Comparison of ENCODE assay signal across 1 cellular context in the genomic region with DNA sequence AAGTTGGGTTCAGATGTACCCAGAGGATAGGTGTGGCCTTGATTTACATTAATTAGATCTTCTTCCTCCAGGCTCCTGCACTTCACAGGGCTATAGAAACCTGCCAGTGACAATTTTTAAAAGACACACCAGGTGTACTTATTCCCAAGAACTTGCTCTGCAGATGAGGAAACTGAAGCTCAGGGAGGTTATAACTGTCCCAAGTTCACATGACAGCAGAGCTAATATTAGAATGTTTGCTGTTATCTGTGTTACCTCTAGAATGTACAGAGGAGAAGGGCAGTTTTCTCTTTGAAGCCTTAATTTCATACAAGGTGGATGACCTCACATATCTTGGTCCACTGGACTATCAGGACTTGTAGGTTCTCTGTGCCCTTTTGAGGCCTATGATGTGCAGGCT.
TF ChIP-seq lines count a peak whose summit lies in the region.

No MANE protein-coding gene starts in this region.

TF ChIP-seq in GM23338, 12 proteins besides CTCF, POLR2A, EP300 and RAD21 (continued from another document):
- TF ChIP-seq, protein P1, sequence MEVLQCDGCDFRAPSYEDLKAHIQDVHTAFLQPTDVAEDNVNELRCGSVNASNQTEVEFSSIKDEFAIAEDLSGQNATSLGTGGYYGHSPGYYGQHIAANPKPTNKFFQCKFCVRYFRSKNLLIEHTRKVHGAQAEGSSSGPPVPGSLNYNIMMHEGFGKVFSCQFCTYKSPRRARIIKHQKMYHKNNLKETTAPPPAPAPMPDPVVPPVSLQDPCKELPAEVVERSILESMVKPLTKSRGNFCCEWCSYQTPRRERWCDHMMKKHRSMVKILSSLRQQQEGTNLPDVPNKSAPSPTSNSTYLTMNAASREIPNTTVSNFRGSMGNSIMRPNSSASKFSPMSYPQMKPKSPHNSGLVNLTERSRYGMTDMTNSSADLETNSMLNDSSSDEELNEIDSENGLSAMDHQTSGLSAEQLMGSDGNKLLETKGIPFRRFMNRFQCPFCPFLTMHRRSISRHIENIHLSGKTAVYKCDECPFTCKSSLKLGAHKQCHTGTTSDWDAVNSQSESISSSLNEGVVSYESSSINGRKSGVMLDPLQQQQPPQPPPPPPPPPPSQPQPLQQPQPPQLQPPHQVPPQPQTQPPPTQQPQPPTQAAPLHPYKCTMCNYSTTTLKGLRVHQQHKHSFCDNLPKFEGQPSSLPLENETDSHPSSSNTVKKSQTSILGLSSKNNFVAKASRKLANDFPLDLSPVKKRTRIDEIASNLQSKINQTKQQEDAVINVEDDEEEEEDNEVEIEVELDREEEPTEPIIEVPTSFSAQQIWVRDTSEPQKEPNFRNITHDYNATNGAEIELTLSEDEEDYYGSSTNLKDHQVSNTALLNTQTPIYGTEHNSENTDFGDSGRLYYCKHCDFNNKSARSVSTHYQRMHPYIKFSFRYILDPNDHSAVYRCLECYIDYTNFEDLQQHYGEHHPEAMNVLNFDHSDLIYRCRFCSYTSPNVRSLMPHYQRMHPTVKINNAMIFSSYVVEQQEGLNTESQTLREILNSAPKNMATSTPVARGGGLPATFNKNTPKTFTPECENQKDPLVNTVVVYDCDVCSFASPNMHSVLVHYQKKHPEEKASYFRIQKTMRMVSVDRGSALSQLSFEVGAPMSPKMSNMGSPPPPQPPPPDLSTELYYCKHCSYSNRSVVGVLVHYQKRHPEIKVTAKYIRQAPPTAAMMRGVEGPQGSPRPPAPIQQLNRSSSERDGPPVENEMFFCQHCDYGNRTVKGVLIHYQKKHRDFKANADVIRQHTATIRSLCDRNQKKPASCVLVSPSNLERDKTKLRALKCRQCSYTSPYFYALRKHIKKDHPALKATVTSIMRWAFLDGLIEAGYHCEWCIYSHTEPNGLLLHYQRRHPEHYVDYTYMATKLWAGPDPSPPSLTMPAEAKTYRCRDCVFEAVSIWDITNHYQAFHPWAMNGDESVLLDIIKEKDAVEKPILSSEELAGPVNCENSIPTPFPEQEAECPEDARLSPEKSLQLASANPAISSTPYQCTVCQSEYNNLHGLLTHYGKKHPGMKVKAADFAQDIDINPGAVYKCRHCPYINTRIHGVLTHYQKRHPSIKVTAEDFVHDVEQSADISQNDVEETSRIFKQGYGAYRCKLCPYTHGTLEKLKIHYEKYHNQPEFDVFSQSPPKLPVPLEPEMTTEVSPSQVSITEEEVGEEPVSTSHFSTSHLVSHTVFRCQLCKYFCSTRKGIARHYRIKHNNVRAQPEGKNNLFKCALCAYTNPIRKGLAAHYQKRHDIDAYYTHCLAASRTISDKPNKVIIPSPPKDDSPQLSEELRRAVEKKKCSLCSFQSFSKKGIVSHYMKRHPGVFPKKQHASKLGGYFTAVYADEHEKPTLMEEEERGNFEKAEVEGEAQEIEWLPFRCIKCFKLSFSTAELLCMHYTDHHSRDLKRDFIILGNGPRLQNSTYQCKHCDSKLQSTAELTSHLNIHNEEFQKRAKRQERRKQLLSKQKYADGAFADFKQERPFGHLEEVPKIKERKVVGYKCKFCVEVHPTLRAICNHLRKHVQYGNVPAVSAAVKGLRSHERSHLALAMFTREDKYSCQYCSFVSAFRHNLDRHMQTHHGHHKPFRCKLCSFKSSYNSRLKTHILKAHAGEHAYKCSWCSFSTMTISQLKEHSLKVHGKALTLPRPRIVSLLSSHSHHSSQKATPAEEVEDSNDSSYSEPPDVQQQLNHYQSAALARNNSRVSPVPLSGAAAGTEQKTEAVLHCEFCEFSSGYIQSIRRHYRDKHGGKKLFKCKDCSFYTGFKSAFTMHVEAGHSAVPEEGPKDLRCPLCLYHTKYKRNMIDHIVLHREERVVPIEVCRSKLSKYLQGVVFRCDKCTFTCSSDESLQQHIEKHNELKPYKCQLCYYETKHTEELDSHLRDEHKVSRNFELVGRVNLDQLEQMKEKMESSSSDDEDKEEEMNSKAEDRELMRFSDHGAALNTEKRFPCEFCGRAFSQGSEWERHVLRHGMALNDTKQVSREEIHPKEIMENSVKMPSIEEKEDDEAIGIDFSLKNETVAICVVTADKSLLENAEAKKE (CRISPR knock-in tag; IDR thresholded peaks at IDR 0.05), result no peak
- TF ChIP-seq STAT1 (IDR thresholded peaks at IDR 0.05; ENCODE audit: unreplicated experiment) (no peak), CREB1 (CRISPR knock-in tag; IDR thresholded peaks at IDR 0.05; ENCODE audit: low read depth) (no peak), ZNF331 (CRISPR knock-in tag; IDR thresholded peaks at IDR 0.05; ENCODE audit: low read depth) (no peak), EZH2 (IDR thresholded peaks at IDR 0.05; ENCODE audit: low read depth, unreplicated experiment) (no peak), POLR2AphosphoS5 (IDR thresholded peaks at IDR 0.05; ENCODE audit: low read depth) (no peak), EZH2phosphoT487 (IDR thresholded peaks at IDR 0.05; ENCODE audit: unreplicated experiment) (no peak), JUNB (IDR thresholded peaks at IDR 0.05; ENCODE audit: unreplicated experiment) (no peak), ZNF114 (CRISPR knock-in tag; IDR thresholded peaks at IDR 0.05) (no peak)
- TF ChIP-seq, protein P2, sequence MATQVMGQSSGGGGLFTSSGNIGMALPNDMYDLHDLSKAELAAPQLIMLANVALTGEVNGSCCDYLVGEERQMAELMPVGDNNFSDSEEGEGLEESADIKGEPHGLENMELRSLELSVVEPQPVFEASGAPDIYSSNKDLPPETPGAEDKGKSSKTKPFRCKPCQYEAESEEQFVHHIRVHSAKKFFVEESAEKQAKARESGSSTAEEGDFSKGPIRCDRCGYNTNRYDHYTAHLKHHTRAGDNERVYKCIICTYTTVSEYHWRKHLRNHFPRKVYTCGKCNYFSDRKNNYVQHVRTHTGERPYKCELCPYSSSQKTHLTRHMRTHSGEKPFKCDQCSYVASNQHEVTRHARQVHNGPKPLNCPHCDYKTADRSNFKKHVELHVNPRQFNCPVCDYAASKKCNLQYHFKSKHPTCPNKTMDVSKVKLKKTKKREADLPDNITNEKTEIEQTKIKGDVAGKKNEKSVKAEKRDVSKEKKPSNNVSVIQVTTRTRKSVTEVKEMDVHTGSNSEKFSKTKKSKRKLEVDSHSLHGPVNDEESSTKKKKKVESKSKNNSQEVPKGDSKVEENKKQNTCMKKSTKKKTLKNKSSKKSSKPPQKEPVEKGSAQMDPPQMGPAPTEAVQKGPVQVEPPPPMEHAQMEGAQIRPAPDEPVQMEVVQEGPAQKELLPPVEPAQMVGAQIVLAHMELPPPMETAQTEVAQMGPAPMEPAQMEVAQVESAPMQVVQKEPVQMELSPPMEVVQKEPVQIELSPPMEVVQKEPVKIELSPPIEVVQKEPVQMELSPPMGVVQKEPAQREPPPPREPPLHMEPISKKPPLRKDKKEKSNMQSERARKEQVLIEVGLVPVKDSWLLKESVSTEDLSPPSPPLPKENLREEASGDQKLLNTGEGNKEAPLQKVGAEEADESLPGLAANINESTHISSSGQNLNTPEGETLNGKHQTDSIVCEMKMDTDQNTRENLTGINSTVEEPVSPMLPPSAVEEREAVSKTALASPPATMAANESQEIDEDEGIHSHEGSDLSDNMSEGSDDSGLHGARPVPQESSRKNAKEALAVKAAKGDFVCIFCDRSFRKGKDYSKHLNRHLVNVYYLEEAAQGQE (IDR thresholded peaks at IDR 0.05; ENCODE audit: unreplicated experiment), result no peak
- TF ChIP-seq, protein P3, sequence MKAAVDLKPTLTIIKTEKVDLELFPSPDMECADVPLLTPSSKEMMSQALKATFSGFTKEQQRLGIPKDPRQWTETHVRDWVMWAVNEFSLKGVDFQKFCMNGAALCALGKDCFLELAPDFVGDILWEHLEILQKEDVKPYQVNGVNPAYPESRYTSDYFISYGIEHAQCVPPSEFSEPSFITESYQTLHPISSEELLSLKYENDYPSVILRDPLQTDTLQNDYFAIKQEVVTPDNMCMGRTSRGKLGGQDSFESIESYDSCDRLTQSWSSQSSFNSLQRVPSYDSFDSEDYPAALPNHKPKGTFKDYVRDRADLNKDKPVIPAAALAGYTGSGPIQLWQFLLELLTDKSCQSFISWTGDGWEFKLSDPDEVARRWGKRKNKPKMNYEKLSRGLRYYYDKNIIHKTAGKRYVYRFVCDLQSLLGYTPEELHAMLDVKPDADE (IDR thresholded peaks at IDR 0.05), result no peak
